ENCODE assay signal across 19 cellular contexts in genomic region chr1:10787274-10787673, GRCh38.
"Had no signal": no experiment of that assay in that cellular context is flagged by ENCODE, and none has a peak within 500 bp of the region (broad histone marks: within the 10 kb centered on the region; RNA-seq: fewer than 3 reads in every experiment).

No MANE protein-coding gene starts in this region.

- ATAC-seq: mucosa of descending colon; naive thymus-derived CD4-positive, alpha-beta T cell; stimulated activated naive CD8-positive, alpha-beta T cell treated with anti-CD3 and anti-CD28 coated beads, Interleukin-15, Interleukin-2, amounts not matched to agents 100 U/mL and 50 U/mL, for 24 hours had no signal

- H3K27ac ChIP-seq: suprapubic skin, vagina had no signal

- H3K4me3 ChIP-seq: esophagus squamous epithelium, heart right ventricle, mucosa of descending colon, skin epidermis, suprapubic skin, vagina had no signal

- H3K36me3 ChIP-seq: esophagus squamous epithelium, heart right ventricle, suprapubic skin, vagina had no signal

- DNase-seq: activated CD4-positive, alpha-beta memory T cell treated with anti-CD3 and anti-CD28 coated beads for 36 hours; activated CD4-positive, alpha-beta T cell treated with anti-CD3 and anti-CD28 coated beads for 4 hours; activated naive CD4-positive, alpha-beta T cell treated with anti-CD3 and anti-CD28 coated beads, Interleukin-2, amount 50 U/mL, for 16 hours; activated T-cell treated with anti-CD3 and anti-CD28 coated beads, Interleukin-2, amount 50 U/mL, for 1 hour; cerebellar nuclear complex; effector CD8-positive, alpha-beta T cell; esophagus squamous epithelium; heart right ventricle; mesenchymal stem cell; mucosa of descending colon; naive thymus-derived CD4-positive, alpha-beta T cell; right cardiac atrium; stimulated activated naive CD8-positive, alpha-beta T cell treated with anti-CD3 and anti-CD28 coated beads, Interleukin-15, Interleukin-2, amounts not matched to agents 100 U/mL and 50 U/mL, for 24 hours; SW 1271; trophoblast cell had no signal

- FAIRE-seq: endothelial cell of umbilical vein had no signal

- H3K9me3 ChIP-seq: esophagus squamous epithelium, heart right ventricle, mucosa of descending colon, suprapubic skin, vagina had no signal
